ENCODE assay signal across 13 cellular contexts in the genomic region with DNA sequence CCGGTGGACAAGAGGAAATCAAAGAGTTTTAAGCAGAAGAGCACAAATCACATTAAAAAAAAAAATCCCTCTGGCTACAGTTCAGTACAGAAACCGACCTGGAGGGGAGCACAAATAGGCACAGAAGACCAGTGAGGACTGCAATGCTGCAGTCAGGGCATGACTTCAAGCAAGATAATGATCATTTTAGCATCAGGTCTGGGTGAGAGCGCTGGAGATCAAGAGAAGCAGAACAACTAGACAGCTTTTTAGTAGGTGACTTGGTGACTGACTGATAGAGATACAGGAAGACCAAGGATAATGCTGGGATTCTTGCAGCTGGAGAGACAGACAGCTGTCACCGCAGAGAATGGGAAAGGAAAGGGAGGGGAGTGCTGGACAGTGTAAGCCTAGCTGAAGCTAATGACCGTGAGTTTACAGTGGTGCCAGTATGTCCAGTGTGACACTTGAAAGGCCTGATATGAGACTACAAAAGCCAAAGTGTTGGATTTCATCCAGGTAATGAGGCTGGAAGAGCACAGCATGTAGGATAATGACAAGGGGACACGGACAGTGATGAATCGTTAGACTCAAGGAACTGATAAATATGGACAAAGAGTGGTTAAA. TPM values are rescaled to one million over a fixed set of nuclear protein-coding genes. Genes with fewer than 3 reads are reported as not detected.
A peak's percentile ranks its signal among the peaks of the same experiment; 100 is the strongest.
DNase-seq lines count a peak whose midpoint lies in the region; ATAC-seq and TF ChIP-seq lines count a peak whose summit lies in the region.
"Had no signal": no experiment of that assay in that cellular context is flagged by ENCODE, and none has a peak within 500 bp of the region (broad histone marks: within the 10 kb centered on the region; RNA-seq: fewer than 3 reads in every experiment).

No MANE protein-coding gene starts in this region.

- H3K36me3 ChIP-seq in upper lobe of right lung: peaks cover 30% of the 10 kb centered on the region

- peaks cover 17% of the 10 kb centered on the region for H3K4me1 Mint-ChIP-seq in activated CD4-positive, alpha-beta T cell treated with anti-CD3 and anti-CD28 coated beads, Interleukin-2, amount 10 ng/mL, durations not matched to agents 24 days and 14 days

- intact Hi-C loops in activated CD4-positive, alpha-beta T cell treated with anti-CD3 and anti-CD28 coated beads, Interleukin-2, amount 10 ng/mL, durations not matched to agents 24 days and 14 days (cut with micrococcal nuclease): loop anchor here (2.0 kb wide), 1 partner anchor 14 kb away; no protein-coding TSS in a partner anchor
- intact Hi-C loops in upper lobe of right lung (cut with DNase I): no loop called here

- DNase-seq in activated CD4-positive, alpha-beta T cell treated with anti-CD3 and anti-CD28 coated beads, Interleukin-2, amount 10 ng/mL, durations not matched to agents 24 days and 14 days: peak; percentile 38
- no peak for DNase-seq in activated CD4-positive, alpha-beta T cell treated with anti-CD3 and anti-CD28 coated beads for 1 hour
- DNase-seq in SK-N-DZ (ENCODE audit: low spot score): peak; percentile 78
- DNase-seq in islet precursor cell: peak; percentile 87
- no peak for DNase-seq in upper lobe of right lung
- no peak for DNase-seq in central memory CD4-positive, alpha-beta T cell
- DNase-seq in UCSD-AML1 (lab: John Stamatoyannopoulos, UW; ENCODE audit: unreplicated experiment): no peak
- DNase-seq: activated CD4-positive, alpha-beta T cell treated with anti-CD3 and anti-CD28 coated beads for 36 hours; DMS 273 treated with DMSO at 0.1 percent for 48 hours; HFFc6; NCI-H526 treated with DMSO at 0.1 percent for 48 hours had no signal

- no peak for TF ChIP-seq CTCF in upper lobe of right lung (IDR thresholded peaks at IDR 0.05)

- no peaks in the 10 kb centered on the region for H3K27me3 ChIP-seq in upper lobe of right lung

- no peak overlapping the region for H3K27ac Mint-ChIP-seq in activated CD4-positive, alpha-beta T cell treated with anti-CD3 and anti-CD28 coated beads, Interleukin-2, amount 10 ng/mL, durations not matched to agents 24 days and 14 days
- H3K27ac Mint-ChIP-seq: activated CD4-positive, alpha-beta T cell treated with anti-CD3 and anti-CD28 coated beads for 36 hours; HFFc6 had no signal

- H3K9me3 ChIP-seq in upper lobe of right lung: no peaks in the 10 kb centered on the region

- ATAC-seq in upper lobe of right lung (peak; percentile 58), GM21717 (IDR thresholded peaks at IDR 0.05; ENCODE audit: unreplicated experiment) (no peak)
- ATAC-seq: activated CD4-positive, alpha-beta T cell treated with anti-CD3 and anti-CD28 coated beads for 36 hours had no signal

- H3K4me3 Mint-ChIP-seq in activated CD4-positive, alpha-beta T cell treated with anti-CD3 and anti-CD28 coated beads, Interleukin-2, amount 10 ng/mL, durations not matched to agents 24 days and 14 days: no peak overlapping the region
- H3K4me3 Mint-ChIP-seq: activated CD4-positive, alpha-beta T cell treated with anti-CD3 and anti-CD28 coated beads for 36 hours; HFFc6 had no signal

- peaks cover 30% of the 10 kb centered on the region for H3K36me3 Mint-ChIP-seq in activated CD4-positive, alpha-beta T cell treated with anti-CD3 and anti-CD28 coated beads, Interleukin-2, amount 10 ng/mL, durations not matched to agents 24 days and 14 days (ENCODE audit: low read depth)

- H3K27me3 Mint-ChIP-seq in activated CD4-positive, alpha-beta T cell treated with anti-CD3 and anti-CD28 coated beads, Interleukin-2, amount 10 ng/mL, durations not matched to agents 24 days and 14 days: no peaks in the 10 kb centered on the region
- H3K27me3 Mint-ChIP-seq: activated CD4-positive, alpha-beta T cell treated with anti-CD3 and anti-CD28 coated beads for 36 hours had no signal

- H3K27ac ChIP-seq in upper lobe of right lung: peak overlapping the region; percentile 33
- H3K27ac ChIP-seq: SK-N-MC had no signal

- H3K9me3 Mint-ChIP-seq in activated CD4-positive, alpha-beta T cell treated with anti-CD3 and anti-CD28 coated beads, Interleukin-2, amount 10 ng/mL, durations not matched to agents 24 days and 14 days: no peaks in the 10 kb centered on the region
- H3K9me3 Mint-ChIP-seq: HFFc6 had no signal

- no peak overlapping the region for H3K4me3 ChIP-seq in upper lobe of right lung
- H3K4me3 ChIP-seq: SK-N-MC had no signal

- H3K4me1 ChIP-seq in upper lobe of right lung: peaks cover 44% of the 10 kb centered on the region

RNA-seq across cellular contexts. Expression of gene NFYB, which starts 5.6 kb away (rescaled TPM):
- 25.4 and 28.6 TPM in 2 replicates for total RNA-seq in activated CD4-positive, alpha-beta T cell treated with anti-CD3 and anti-CD28 coated beads, Interleukin-2, amount 10 ng/mL, durations not matched to agents 24 days and 14 days
- polyA plus RNA-seq in SK-N-DZ (2014; cell fraction: cytosol; rRNA removed): 57.0 and 61.3 TPM in 2 replicates
- 47.2 and 59.6 TPM in 2 replicates for polyA plus RNA-seq in SK-N-DZ (2014; cell fraction: nucleus; rRNA removed)
- 37.7 TPM for total RNA-seq in upper lobe of right lung

Comparison
In these comparisons a context has a peak if more than half of its experiments do, and no peak if none do; other contexts are left out.
1. DNase-seq: peak in activated CD4-positive, alpha-beta T cell treated with anti-CD3 and anti-CD28 coated beads, Interleukin-2, amount 10 ng/mL, durations not matched to agents 24 days and 14 days (single experiment), SK-N-DZ (single experiment) and islet precursor cell (single experiment); none in activated CD4-positive, alpha-beta T cell treated with anti-CD3 and anti-CD28 coated beads for 1 hour (single experiment), upper lobe of right lung (single experiment), central memory CD4-positive, alpha-beta T cell (single experiment) and UCSD-AML1 (single experiment).